Comparison of ENCODE assay signal across 20 cellular contexts in the genomic region with DNA sequence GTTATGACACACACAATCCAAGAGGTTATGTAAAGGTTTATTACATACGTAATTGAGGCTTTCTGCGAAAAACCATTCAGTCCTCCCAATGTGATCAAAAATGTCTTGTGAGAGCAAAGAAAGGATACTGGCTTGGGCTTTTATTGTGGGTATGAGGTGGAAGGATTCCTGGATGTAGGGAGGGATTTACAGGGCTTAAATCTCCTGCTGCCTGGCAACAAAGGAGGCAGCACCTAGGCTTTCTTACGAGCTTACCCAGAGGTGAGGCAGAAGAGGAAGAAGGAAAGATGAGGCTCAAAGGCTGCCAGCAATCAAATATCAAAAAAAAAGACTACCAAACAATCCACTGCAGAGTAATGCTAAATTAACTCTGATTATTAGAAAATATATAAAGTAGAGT.
"Had no signal": no experiment of that assay in that cellular context is flagged by ENCODE, and none has a peak within 500 bp of the region (broad histone marks: within the 10 kb centered on the region; RNA-seq: fewer than 3 reads in every experiment).

No MANE protein-coding gene starts in this region.

- ATAC-seq: gastrocnemius medialis; naive thymus-derived CD8-positive, alpha-beta T cell; pancreas; right lobe of liver had no signal

- H3K36me3 ChIP-seq: ascending aorta, gastrocnemius medialis, neutrophil, pancreas, right lobe of liver, stomach had no signal

- H3K36me3 Mint-ChIP-seq: activated naive CD4-positive, alpha-beta T cell treated with anti-CD3 and anti-CD28 coated beads, Interleukin-2, amount 50 U/mL, for 24 hours; naive thymus-derived CD8-positive, alpha-beta T cell; type B pancreatic cell had no signal

- H3K4me3 ChIP-seq: ascending aorta, coronary artery, gastrocnemius medialis, pancreas, right lobe of liver, stomach had no signal

- H3K9me3 Mint-ChIP-seq: type B pancreatic cell had no signal

- H3K4me1 ChIP-seq: ascending aorta, gastrocnemius medialis, pancreas, right lobe of liver, stomach had no signal

- H3K4me1 Mint-ChIP-seq: activated naive CD4-positive, alpha-beta T cell treated with anti-CD3 and anti-CD28 coated beads, Interleukin-2, amount 50 U/mL, for 24 hours; central memory CD8-positive, alpha-beta T cell; naive thymus-derived CD8-positive, alpha-beta T cell had no signal

- FAIRE-seq: pancreas, small intestine had no signal

- H3K27me3 Mint-ChIP-seq: activated naive CD4-positive, alpha-beta T cell treated with anti-CD3 and anti-CD28 coated beads, Interleukin-2, amount 50 U/mL, for 24 hours; central memory CD8-positive, alpha-beta T cell; naive thymus-derived CD8-positive, alpha-beta T cell; type B pancreatic cell had no signal

- H3K27ac Mint-ChIP-seq: activated naive CD4-positive, alpha-beta T cell treated with anti-CD3 and anti-CD28 coated beads, Interleukin-2, amount 50 U/mL, for 24 hours; naive thymus-derived CD8-positive, alpha-beta T cell; type B pancreatic cell had no signal

- H3K9me3 ChIP-seq: ascending aorta, gastrocnemius medialis, neutrophil, pancreas, right lobe of liver, stomach had no signal

- DNase-seq: activated CD4-positive, alpha-beta T cell treated with anti-CD3 and anti-CD28 coated beads, Interleukin-2, amount 50 U/mL, for 48 hours; activated gamma-delta T cell; gastrocnemius medialis; head of caudate nucleus; mesenchymal stem cell; naive thymus-derived CD8-positive, alpha-beta T cell; pancreas; right lobe of liver; small intestine; stimulated activated CD4-positive, alpha-beta T cell treated with anti-CD3 and anti-CD28 coated beads, Interleukin-15, amount 100 ng/mL, for 24 hours; stimulated activated CD4-positive, alpha-beta T cell treated with anti-CD3 and anti-CD28 coated beads, Interleukin-2, amount 100 ng/mL, for 48 hours; stomach; T-helper 2 cell had no signal

- H3K4me3 Mint-ChIP-seq: activated naive CD4-positive, alpha-beta T cell treated with anti-CD3 and anti-CD28 coated beads, Interleukin-2, amount 50 U/mL, for 24 hours; central memory CD8-positive, alpha-beta T cell; naive thymus-derived CD8-positive, alpha-beta T cell; type B pancreatic cell had no signal

- H3K27me3 ChIP-seq: ascending aorta, gastrocnemius medialis, neutrophil, pancreas, right lobe of liver, stomach had no signal

- H3K27ac ChIP-seq: ascending aorta, coronary artery, gastrocnemius medialis, neutrophil, pancreas, right lobe of liver, stomach, VCaP had no signal
